Comparison of ENCODE assay signal across 21 cellular contexts in the genomic region with DNA sequence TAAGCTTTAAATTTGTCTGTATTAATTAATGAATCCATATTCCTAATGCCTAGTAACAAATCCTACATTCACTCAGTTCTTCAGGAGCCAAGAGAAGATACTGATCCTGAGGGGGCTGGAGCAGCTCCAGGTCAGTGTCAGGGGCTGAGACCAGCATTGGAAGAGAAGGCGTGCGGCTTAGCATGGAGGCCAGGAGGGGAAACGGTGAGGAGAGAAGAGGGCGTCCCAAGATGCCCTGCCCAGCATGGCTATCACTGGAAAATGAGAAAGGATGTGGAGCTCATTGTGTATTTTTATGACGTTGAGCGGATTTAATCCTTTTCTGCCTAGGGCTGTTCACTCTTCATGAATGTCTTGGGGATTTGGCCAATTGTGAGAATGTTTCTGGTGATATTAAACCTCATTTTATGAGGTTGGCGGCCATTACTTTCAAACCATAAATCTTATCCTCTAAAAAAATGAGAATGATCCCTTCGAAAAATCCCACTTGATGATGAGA.
"Had no signal": no experiment of that assay in that cellular context is flagged by ENCODE, and none has a peak within 500 bp of the region (broad histone marks: within the 10 kb centered on the region; RNA-seq: fewer than 3 reads in every experiment).

No MANE protein-coding gene starts in this region.

- H3K4me1 ChIP-seq: SJSA1 had no signal

- H3K4me3 ChIP-seq: MG63, SJSA1, SK-N-MC had no signal

- DNase-seq: Karpas-422, KG1, MG63, NCI-H1092, NCI-H1105 treated with DMSO at 0.1 percent for 48 hours, NCI-H1417 treated with DMSO at 0.1 percent for 48 hours, NCI-H146, NCI-H1694 treated with DMSO at 0.1 percent for 48 hours, NCI-H1930, NCI-H2081, NCI-H2107, NCI-H2227 treated with DMSO at 0.1 percent for 48 hours, NCI-H524, NCI-H526 treated with DMSO at 0.1 percent for 48 hours, NCI-H748 treated with DMSO at 0.1 percent for 48 hours, Right ventricle myocardium superior, RPMI8226, SIG-M5 had no signal

- H3K36me3 ChIP-seq: MG63, SJSA1 had no signal

- H3K27me3 ChIP-seq: MG63, SJSA1 had no signal

- H3K27ac ChIP-seq: SJSA1, SK-N-MC had no signal

- H3K9me3 ChIP-seq: MG63, SJSA1 had no signal

- FAIRE-seq: RCC 7860 had no signal
